ENCODE assay signal across 11 cellular contexts in genomic region chr1:151013518-151013917, GRCh38. TPM values are rescaled to one million over a fixed set of nuclear protein-coding genes. Genes with fewer than 3 reads are reported as not detected.
DNase-seq lines count a peak whose midpoint lies in the region; ATAC-seq and TF ChIP-seq lines count a peak whose summit lies in the region.
"Had no signal": no experiment of that assay in that cellular context is flagged by ENCODE, and none has a peak within 500 bp of the region (broad histone marks: within the 10 kb centered on the region; RNA-seq: fewer than 3 reads in every experiment).

No MANE protein-coding gene starts in this region.

- peaks cover 48% of the 10 kb centered on the region for H3K4me1 Mint-ChIP-seq in stimulated activated naive CD8-positive, alpha-beta T cell treated with anti-CD3 and anti-CD28 coated beads, Interleukin-15, amount 100 ng/mL, for 72 hours

- H3K79me2 ChIP-seq in mesendoderm (ENCODE audit: control insufficient read depth, insufficient read depth, low read length), result no peaks in the 10 kb centered on the region

- no peaks in the 10 kb centered on the region for H3K4me1 ChIP-seq in mesendoderm (ENCODE audit: control insufficient read depth, low read depth, low read length)

- H2AK5ac ChIP-seq in mesendoderm (ENCODE audit: low read length), result no peak overlapping the region

- no peak overlapping the region for H3K4ac ChIP-seq in mesendoderm (ENCODE audit: low read depth, low read length)

- H2BK5ac ChIP-seq in mesendoderm (ENCODE audit: low read length), result no peak overlapping the region

- no peaks in the 10 kb centered on the region for H3K27me3 ChIP-seq in mesendoderm (ENCODE audit: insufficient read depth, low read length, poor library complexity)

- no peak overlapping the region for H3K4me3 Mint-ChIP-seq in stimulated activated naive CD8-positive, alpha-beta T cell treated with anti-CD3 and anti-CD28 coated beads, Interleukin-15, amount 100 ng/mL, for 72 hours

- no CpG with 5 or more reads among the region's 2 CpGs for WGBS in mesendoderm (ENCODE audit: extremely low coverage, insufficient coverage, low lambda C conversion rate)

- no peak overlapping the region for H4K8ac ChIP-seq in mesendoderm (ENCODE audit: low read depth, low read length)

- no peak overlapping the region for H3K9ac ChIP-seq in mesendoderm (ENCODE audit: low read length)

- H3K9me3 Mint-ChIP-seq in stimulated activated naive CD8-positive, alpha-beta T cell treated with anti-CD3 and anti-CD28 coated beads, Interleukin-15, amount 100 ng/mL, for 72 hours, result no peaks in the 10 kb centered on the region

- H3K27ac Mint-ChIP-seq in stimulated activated naive CD8-positive, alpha-beta T cell treated with anti-CD3 and anti-CD28 coated beads, Interleukin-15, amount 100 ng/mL, for 72 hours, result peak overlapping the region; percentile 5 to 42

- H3K27me3 Mint-ChIP-seq in stimulated activated naive CD8-positive, alpha-beta T cell treated with anti-CD3 and anti-CD28 coated beads, Interleukin-15, amount 100 ng/mL, for 72 hours, result no peaks in the 10 kb centered on the region

- no peak overlapping the region for H3K18ac ChIP-seq in mesendoderm (ENCODE audit: low read length)

- H3K27ac ChIP-seq in coronary artery, result peak overlapping the region; percentile 33 to 83
- H3K27ac ChIP-seq in mesendoderm (ENCODE audit: low read depth, low read length), result no peak overlapping the region

- no peak overlapping the region for H2BK120ac ChIP-seq in mesendoderm (ENCODE audit: low read depth, low read length)

- H3K56ac ChIP-seq in mesendoderm (ENCODE audit: low read length), result no peak overlapping the region

- no peak for DNase-seq in stimulated activated naive CD8-positive, alpha-beta T cell treated with anti-CD3 and anti-CD28 coated beads, Interleukin-15, amount 100 ng/mL, for 72 hours
- no peak for DNase-seq in stimulated activated naive CD8-positive, alpha-beta T cell treated with anti-CD3 and anti-CD28 coated beads, Interleukin-15, Interleukin-2, amounts not matched to agents 100 U/mL and 50 U/mL, for 24 hours
- no peak for DNase-seq in coronary artery (ENCODE audit: low spot score)
- peak; percentile 49 for DNase-seq in mesendoderm
- no peak for DNase-seq in T1000 (lab: John Stamatoyannopoulos, UW)
- DNase-seq in COR-L47 (lab: John Stamatoyannopoulos, UW), result no peak
- DNase-seq: anterior cingulate cortex, NCI-H1436 treated with DMSO at 0.1 percent for 48 hours, SHP77 had no signal

- TF ChIP-seq CTCF in coronary artery (IDR thresholded peaks at IDR 0.05), result no peak

- no peak overlapping the region for H2BK15ac ChIP-seq in mesendoderm (replicated peaks; ENCODE audit: low read depth)

- H3K4me2 ChIP-seq in mesendoderm (ENCODE audit: low read length), result no peak overlapping the region

- no peaks in the 10 kb centered on the region for H3K36me3 ChIP-seq in mesendoderm (ENCODE audit: control insufficient read depth, insufficient read depth, low read length)

- H3K4me3 ChIP-seq in coronary artery, result no peak overlapping the region
- no peak overlapping the region for H3K4me3 ChIP-seq in mesendoderm (ENCODE audit: low read length)

- H3K23ac ChIP-seq in mesendoderm (ENCODE audit: low read length), result no peak overlapping the region

- no peak overlapping the region for H4K5ac ChIP-seq in mesendoderm (ENCODE audit: low read length)

- no peak for ATAC-seq in stimulated activated naive CD8-positive, alpha-beta T cell treated with anti-CD3 and anti-CD28 coated beads, Interleukin-15, amount 100 ng/mL, for 72 hours
- no peak for ATAC-seq in stimulated activated naive CD8-positive, alpha-beta T cell treated with anti-CD3 and anti-CD28 coated beads, Interleukin-15, Interleukin-2, amounts not matched to agents 100 U/mL and 50 U/mL, for 24 hours
- no peak for ATAC-seq in HG03135 (IDR thresholded peaks at IDR 0.05; ENCODE audit: unreplicated experiment)
- ATAC-seq in GM21360 (IDR thresholded peaks at IDR 0.05; ENCODE audit: unreplicated experiment), result no peak

- H3K79me1 ChIP-seq in mesendoderm (ENCODE audit: low read length), result peaks cover under 1% of the 10 kb centered on the region

RNA-seq across cellular contexts. Expression of gene PRUNE1, which starts 5.3 kb away (rescaled TPM):
- polyA plus RNA-seq in mesendoderm (2013, experiment 1 of 2), result 23.7 TPM
- polyA plus RNA-seq in mesendoderm (2013, experiment 2 of 2), result 23.8 TPM

RNA-seq across cellular contexts. Expression of gene MINDY1, which starts 6.8 kb away (rescaled TPM):
- 4.6 TPM for polyA plus RNA-seq in mesendoderm (2013, experiment 1 of 2)
- 4.8 TPM for polyA plus RNA-seq in mesendoderm (2013, experiment 2 of 2)

RNA-seq across cellular contexts. Expression of gene BNIPL, which starts 22.9 kb away (rescaled TPM):
- polyA plus RNA-seq in mesendoderm (2013, experiment 1 of 2), result 2.2 TPM
- 2.0 TPM for polyA plus RNA-seq in mesendoderm (2013, experiment 2 of 2)

RNA-seq across cellular contexts. Expression of gene ANXA9, which starts 31.4 kb away (rescaled TPM):
- 1.8 TPM for polyA plus RNA-seq in mesendoderm (2013, experiment 1 of 2)
- polyA plus RNA-seq in mesendoderm (2013, experiment 2 of 2), result 1.9 TPM

RNA-seq across cellular contexts. Expression of gene C1orf56, which starts 34.0 kb away (rescaled TPM):
- 1.7 TPM for polyA plus RNA-seq in mesendoderm (2013, experiment 1 of 2)
- 1.7 TPM for polyA plus RNA-seq in mesendoderm (2013, experiment 2 of 2)
